In genomic region chr12:124630791-124631313, GRCh38 we compare ENCODE assay signal across 15 cellular contexts.
"Had no signal": no experiment of that assay in that cellular context is flagged by ENCODE, and none has a peak within 500 bp of the region (broad histone marks: within the 10 kb centered on the region; RNA-seq: fewer than 3 reads in every experiment).

No MANE protein-coding gene starts in this region.

- ATAC-seq: foreskin keratinocyte had no signal

- H3K4me1 Mint-ChIP-seq: activated B cell treated with CpG ODN at 0.5 μM for 24 hours; activated CD4-positive, alpha-beta T cell treated with anti-CD3 and anti-CD28 coated beads, Interleukin-2, amount 10 ng/mL, durations not matched to agents 7 days and 5 days had no signal

- H3K79me2 ChIP-seq: parathyroid adenoma had no signal

- H3K4me3 ChIP-seq: dorsolateral prefrontal cortex, esophagus squamous epithelium, thoracic aorta had no signal

- H3K27ac ChIP-seq: dorsolateral prefrontal cortex, foreskin keratinocyte, parathyroid adenoma, thoracic aorta had no signal

- DNase-seq: activated B cell treated with CpG ODN at 0.5 μM for 24 hours; activated CD4-positive, alpha-beta T cell treated with anti-CD3 and anti-CD28 coated beads, Interleukin-2, amount 10 ng/mL, durations not matched to agents 7 days and 5 days; activated naive CD4-positive, alpha-beta T cell treated with anti-CD3 and anti-CD28 coated beads, Interleukin-2, amount 50 U/mL, for 16 hours; activated T-cell treated with anti-CD3 and anti-CD28 coated beads, Interleukin-2, amount 50 U/mL, for 1 hour; amniotic stem cell; dorsolateral prefrontal cortex; esophagus squamous epithelium; foreskin keratinocyte; head of caudate nucleus; stimulated activated CD4-positive, alpha-beta T cell treated with anti-CD3 and anti-CD28 coated beads, Interleukin-4, amount 100 ng/mL, for 1 hour; stimulated activated CD8-positive, alpha-beta memory T cell treated with anti-CD3 and anti-CD28 coated beads, Interleukin-4, amount 100 ng/mL, for 48 hours had no signal

- H2AFZ ChIP-seq: parathyroid adenoma had no signal

- H3K36me3 ChIP-seq: esophagus squamous epithelium, thoracic aorta had no signal

- H3K27me3 Mint-ChIP-seq: activated CD4-positive, alpha-beta T cell treated with anti-CD3 and anti-CD28 coated beads, Interleukin-2, amount 10 ng/mL, durations not matched to agents 7 days and 5 days; stimulated activated naive CD8-positive, alpha-beta T cell treated with anti-CD3 and anti-CD28 coated beads, Interleukin-15, Interleukin-2, amounts not matched to agents 100 ng/mL and 50 ng/mL, for 24 hours had no signal

- H3K9me3 ChIP-seq: thoracic aorta had no signal

- H3K27ac Mint-ChIP-seq: activated B cell treated with CpG ODN at 0.5 μM for 24 hours; activated CD4-positive, alpha-beta T cell treated with anti-CD3 and anti-CD28 coated beads, Interleukin-2, amount 10 ng/mL, durations not matched to agents 7 days and 5 days; stimulated activated naive CD8-positive, alpha-beta T cell treated with anti-CD3 and anti-CD28 coated beads, Interleukin-15, Interleukin-2, amounts not matched to agents 100 ng/mL and 50 ng/mL, for 24 hours had no signal

- H3K27me3 ChIP-seq: dorsolateral prefrontal cortex, esophagus squamous epithelium, foreskin keratinocyte had no signal

- H3K9ac ChIP-seq: parathyroid adenoma had no signal

- H3K4me3 Mint-ChIP-seq: activated B cell treated with CpG ODN at 0.5 μM for 24 hours; activated CD4-positive, alpha-beta T cell treated with anti-CD3 and anti-CD28 coated beads, Interleukin-2, amount 10 ng/mL, durations not matched to agents 7 days and 5 days; neural crest cell; stimulated activated naive CD8-positive, alpha-beta T cell treated with anti-CD3 and anti-CD28 coated beads, Interleukin-15, Interleukin-2, amounts not matched to agents 100 ng/mL and 50 ng/mL, for 24 hours had no signal

- H3K9me3 Mint-ChIP-seq: activated B cell treated with CpG ODN at 0.5 μM for 24 hours; activated CD4-positive, alpha-beta T cell treated with anti-CD3 and anti-CD28 coated beads, Interleukin-2, amount 10 ng/mL, durations not matched to agents 7 days and 5 days; neural crest cell; stimulated activated naive CD8-positive, alpha-beta T cell treated with anti-CD3 and anti-CD28 coated beads, Interleukin-15, Interleukin-2, amounts not matched to agents 100 ng/mL and 50 ng/mL, for 24 hours had no signal
